31 cellular contexts compared by ENCODE assay signal in genomic region chr4:121721700-121722099, GRCh38. TPM values are rescaled to one million over a fixed set of nuclear protein-coding genes. Genes with fewer than 3 reads are reported as not detected.
"Had no signal": no experiment of that assay in that cellular context is flagged by ENCODE, and none has a peak within 500 bp of the region (broad histone marks: within the 10 kb centered on the region; RNA-seq: fewer than 3 reads in every experiment).

No MANE protein-coding gene starts in this region.

- H3K27me3 ChIP-seq: gastrocnemius medialis, heart left ventricle, hepatocyte, left lung, right atrium auricular region, suprapubic skin, transverse colon, vagina had no signal

- H3K4me2 ChIP-seq: hepatocyte, smooth muscle cell had no signal

- H3K4me1 ChIP-seq: gastrocnemius medialis, left lung, prostate gland, right atrium auricular region, suprapubic skin, vagina had no signal

- H3K36me3 ChIP-seq: gastrocnemius medialis, heart left ventricle, left lung, prostate gland, right atrium auricular region, suprapubic skin, transverse colon, vagina had no signal

- H3K79me2 ChIP-seq: hepatocyte had no signal

- H2AFZ ChIP-seq: hepatocyte had no signal

- H3K27ac ChIP-seq: epithelial cell of prostate, gastrocnemius medialis, heart left ventricle, hepatocyte, left lung, right atrium auricular region, suprapubic skin, transverse colon, vagina had no signal

- DNase-seq: effector CD8-positive, alpha-beta T cell; endodermal cell; foreskin fibroblast; gastrocnemius medialis; heart left ventricle; kidney; left lung; mesenchymal stem cell; midbrain; naive thymus-derived CD8-positive, alpha-beta T cell; nephron progenitor cell; nucleus accumbens; stimulated activated CD4-positive, alpha-beta T cell treated with anti-CD3 and anti-CD28 coated beads, Interleukin-12 subunit alpha, Interleukin-12 subunit beta, amount 100 ng/mL, for 4 hours; stimulated activated CD4-positive, alpha-beta T cell treated with anti-CD3 and anti-CD28 coated beads, Interleukin-1b, Interleukin-23, amount 100 ng/mL, for 48 hours; stimulated activated CD4-positive, alpha-beta T cell treated with anti-CD3 and anti-CD28 coated beads, Interleukin-4, amount 100 ng/mL, for 1 hour; stimulated activated CD8-positive, alpha-beta memory T cell treated with anti-CD3 and anti-CD28 coated beads, Interleukin-4, amount 100 ng/mL, for 48 hours; stimulated activated naive CD4-positive, alpha-beta T cell; stimulated activated naive CD8-positive, alpha-beta T cell treated with anti-CD3 and anti-CD28 coated beads, Interleukin-15, amount 100 ng/mL, for 72 hours; transverse colon had no signal

- H3K4me3 ChIP-seq: gastrocnemius medialis, heart left ventricle, hepatocyte, left lung, prostate gland, right atrium auricular region, smooth muscle cell, suprapubic skin, transverse colon, vagina had no signal

- FAIRE-seq: kidney had no signal

- ATAC-seq: esophagus mucosa; gastrocnemius medialis; heart left ventricle; left lung; naive thymus-derived CD8-positive, alpha-beta T cell; sciatic nerve; stimulated activated naive CD8-positive, alpha-beta T cell treated with anti-CD3 and anti-CD28 coated beads, Interleukin-15, amount 100 ng/mL, for 72 hours had no signal

- H3K9me3 ChIP-seq: gastrocnemius medialis, heart left ventricle, left lung, prostate gland, right atrium auricular region, suprapubic skin, transverse colon, vagina had no signal

RNA-seq across cellular contexts. Expression of gene SMIM43, which starts 43.3 kb away (rescaled TPM):
- total RNA-seq: endodermal cell; esophagus mucosa; gastrocnemius medialis; hepatocyte; kidney; lower leg skin; naive thymus-derived CD8-positive, alpha-beta T cell; osteocyte; prostate gland; right atrium auricular region; smooth muscle cell; suprapubic skin; ureter; vagina had no signal
- polyA plus RNA-seq: naive thymus-derived CD8-positive, alpha-beta T cell; smooth muscle cell had no signal
